15 cellular contexts compared by ENCODE assay signal in the genomic region with DNA sequence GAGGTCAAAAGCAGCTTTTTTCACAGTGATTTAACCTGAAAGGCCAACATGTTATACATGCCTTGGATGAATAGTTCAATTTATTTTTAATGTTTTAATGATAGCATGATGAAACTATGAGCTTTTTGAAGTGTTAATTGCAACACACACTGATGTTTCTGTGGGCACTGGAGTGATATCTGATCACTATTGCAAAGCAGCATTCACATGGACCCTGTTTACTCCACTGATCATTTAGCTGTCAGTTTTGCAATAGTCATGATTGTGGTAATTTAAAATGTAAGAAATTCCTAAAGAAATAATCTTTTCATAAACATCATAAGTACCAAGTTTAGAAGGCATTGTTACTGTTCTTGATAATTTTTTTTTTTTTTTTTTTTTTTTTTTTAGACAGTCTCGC.
DNase-seq lines count a peak whose midpoint lies in the region; ATAC-seq lines count a peak whose summit lies in the region.
"Had no signal": no experiment of that assay in that cellular context is flagged by ENCODE, and none has a peak within 500 bp of the region (broad histone marks: within the 10 kb centered on the region; RNA-seq: fewer than 3 reads in every experiment).

No MANE protein-coding gene starts in this region.

- CTCF ChIA-PET in activated naive CD4-positive, alpha-beta T cell treated with anti-CD3 and anti-CD28 coated beads for 36 hours (lab: Charles Lee) = interaction anchor here (1.3 to 1.4 kb wide), 2 partner anchors 14 to 511 kb away, joined by 4 read pairs; no protein-coding TSS in a partner anchor

- ATAC-seq in naive thymus-derived CD8-positive, alpha-beta T cell = no peak
- ATAC-seq in HG03045 (IDR thresholded peaks at IDR 0.05; ENCODE audit: unreplicated experiment) = no peak
- ATAC-seq: Right ventricle myocardium inferior had no signal

- intact Hi-C loops in activated naive CD4-positive, alpha-beta T cell treated with anti-CD3 and anti-CD28 coated beads for 36 hours (cut with micrococcal nuclease) = loop anchor here (5.0 kb wide), 2 partner anchors 268 to 628 kb away; no protein-coding TSS in a partner anchor

- POLR2A ChIA-PET in naive thymus-derived CD8-positive, alpha-beta T cell (lab: Charles Lee) = interaction anchor here (0.7 to 1.2 kb wide), 3 partner anchors 145 to 1618 kb away, joined by 3 to 8 read pairs (median 4); no protein-coding TSS in a partner anchor

- H3K9me3 Mint-ChIP-seq in activated naive CD4-positive, alpha-beta T cell treated with anti-CD3 and anti-CD28 coated beads, Interleukin-2, amount 50 U/mL, for 24 hours = no peaks in the 10 kb centered on the region
- H3K9me3 Mint-ChIP-seq in activated naive CD4-positive, alpha-beta T cell treated with anti-CD3 and anti-CD28 coated beads for 36 hours = peaks cover 9% of the 10 kb centered on the region
- H3K9me3 Mint-ChIP-seq in naive thymus-derived CD8-positive, alpha-beta T cell = peaks cover 0 to 3% (median 0%) of the 10 kb centered on the region in 9 donors

- H3K27ac Mint-ChIP-seq in activated naive CD4-positive, alpha-beta T cell treated with anti-CD3 and anti-CD28 coated beads, Interleukin-2, amount 50 U/mL, for 24 hours = peak overlapping the region; percentile 41
- H3K27ac Mint-ChIP-seq in activated naive CD4-positive, alpha-beta T cell treated with anti-CD3 and anti-CD28 coated beads for 36 hours = no peak overlapping the region
- peak overlapping the region in 8 of 10 donors; percentile 67 to 95 (median 92) for H3K27ac Mint-ChIP-seq in naive thymus-derived CD8-positive, alpha-beta T cell

- no peak overlapping the region for H3K4me3 Mint-ChIP-seq in activated naive CD4-positive, alpha-beta T cell treated with anti-CD3 and anti-CD28 coated beads, Interleukin-2, amount 50 U/mL, for 24 hours
- H3K4me3 Mint-ChIP-seq in activated naive CD4-positive, alpha-beta T cell treated with anti-CD3 and anti-CD28 coated beads for 36 hours = no peak overlapping the region
- H3K4me3 Mint-ChIP-seq in naive thymus-derived CD8-positive, alpha-beta T cell = peak overlapping the region in 4 of 10 donors; percentile 18 to 83 (median 26)

- no peaks in the 10 kb centered on the region for H3K27me3 Mint-ChIP-seq in activated naive CD4-positive, alpha-beta T cell treated with anti-CD3 and anti-CD28 coated beads, Interleukin-2, amount 50 U/mL, for 24 hours
- no peaks in the 10 kb centered on the region for H3K27me3 Mint-ChIP-seq in activated naive CD4-positive, alpha-beta T cell treated with anti-CD3 and anti-CD28 coated beads for 36 hours (ENCODE audit: low read depth)
- H3K27me3 Mint-ChIP-seq in naive thymus-derived CD8-positive, alpha-beta T cell = no peaks in the 10 kb centered on the region

- H3K36me3 Mint-ChIP-seq in activated naive CD4-positive, alpha-beta T cell treated with anti-CD3 and anti-CD28 coated beads, Interleukin-2, amount 50 U/mL, for 24 hours = peaks cover 1% of the 10 kb centered on the region
- H3K36me3 Mint-ChIP-seq in activated naive CD4-positive, alpha-beta T cell treated with anti-CD3 and anti-CD28 coated beads for 36 hours (ENCODE audit: low read depth) = peaks cover 3% of the 10 kb centered on the region
- H3K36me3 Mint-ChIP-seq in naive thymus-derived CD8-positive, alpha-beta T cell = peaks cover 0 to 1% (median 0%) of the 10 kb centered on the region in 3 donors

- no peak for DNase-seq in activated naive CD4-positive, alpha-beta T cell treated with anti-CD3 and anti-CD28 coated beads for 36 hours
- DNase-seq in HCEC 1CT (peak; percentile 9), amniotic epithelial cell (ENCODE audit: low read depth) (peak; percentile 60)
- no peak for DNase-seq in naive thymus-derived CD8-positive, alpha-beta T cell
- no peak for DNase-seq in stimulated activated CD4-positive, alpha-beta T cell treated with anti-CD3 and anti-CD28 coated beads, Interleukin-2, amount 100 ng/mL, for 24 hours
- DNase-seq in stimulated activated CD4-positive, alpha-beta T cell treated with anti-CD3 and anti-CD28 coated beads, Interleukin-4, amount 100 ng/mL, for 4 hours = no peak
- DNase-seq: Kasumi-1, NCI-H1436 treated with DMSO at 0.1 percent for 48 hours, NCI-H2029, NCI-H345, NCI-H524 treated with DMSO at 0.1 percent for 48 hours, SW 1271 had no signal

- peaks cover 67% of the 10 kb centered on the region for H3K4me1 Mint-ChIP-seq in activated naive CD4-positive, alpha-beta T cell treated with anti-CD3 and anti-CD28 coated beads, Interleukin-2, amount 50 U/mL, for 24 hours
- H3K4me1 Mint-ChIP-seq in activated naive CD4-positive, alpha-beta T cell treated with anti-CD3 and anti-CD28 coated beads for 36 hours (ENCODE audit: low read depth) = peaks cover 41% of the 10 kb centered on the region
- peaks cover 25 to 55% (median 47%) of the 10 kb centered on the region in 4 donors for H3K4me1 Mint-ChIP-seq in naive thymus-derived CD8-positive, alpha-beta T cell

Comparison
In these comparisons a context has a peak if more than half of its experiments do, and no peak if none do; other contexts are left out.
1. DNase-seq: peak in HCEC 1CT (single experiment) and amniotic epithelial cell (single experiment); none in activated naive CD4-positive, alpha-beta T cell treated with anti-CD3 and anti-CD28 coated beads for 36 hours (single experiment), naive thymus-derived CD8-positive, alpha-beta T cell (0 of 10), stimulated activated CD4-positive, alpha-beta T cell treated with anti-CD3 and anti-CD28 coated beads, Interleukin-2, amount 100 ng/mL, for 24 hours (0 of 2) and stimulated activated CD4-positive, alpha-beta T cell treated with anti-CD3 and anti-CD28 coated beads, Interleukin-4, amount 100 ng/mL, for 4 hours (0 of 2).